In genomic region chr19:50476943-50477264, GRCh38 we compare ENCODE assay signal across 10 cellular contexts. TPM values are rescaled to one million over a fixed set of nuclear protein-coding genes. Genes with fewer than 3 reads are reported as not detected.
DNase-seq lines count a peak whose midpoint lies in the region; ATAC-seq and TF ChIP-seq lines count a peak whose summit lies in the region.
"Had no signal": no experiment of that assay in that cellular context is flagged by ENCODE, and none has a peak within 500 bp of the region (broad histone marks: within the 10 kb centered on the region; RNA-seq: fewer than 3 reads in every experiment).

No MANE protein-coding gene starts in this region.

- H3K4me1 ChIP-seq in adipocyte (ENCODE audit: control insufficient read depth, insufficient read depth, low read length): peaks cover 9% of the 10 kb centered on the region

- intact Hi-C loops in activated CD4-positive, alpha-beta T cell treated with anti-CD3 and anti-CD28 coated beads, Interleukin-2, amount 10 ng/mL, durations not matched to agents 24 days and 14 days (cut with micrococcal nuclease): loop anchor here (1.0 kb wide), 3 partner anchors 34 to 120 kb away; partner anchors contain the start of genes JOSD2 and NR1H2

- H3K27me3 ChIP-seq in adipocyte (replicated peaks; ENCODE audit: control insufficient read depth, insufficient read depth, low read length) (no peaks in the 10 kb centered on the region), kidney epithelial cell (ENCODE audit: control insufficient read depth, insufficient read depth, low read length) (no peaks in the 10 kb centered on the region)

- TF ChIP-seq CTCF in kidney epithelial cell (IDR thresholded peaks at IDR 0.05; ENCODE audit: insufficient read depth, low read length, poor library complexity, severe bottlenecking): no peak

- peak overlapping the region; percentile 99 for H3K4me3 ChIP-seq in adipocyte (ENCODE audit: low read length)
- peak overlapping the region; percentile 79 for H3K4me3 ChIP-seq in kidney epithelial cell (ENCODE audit: low read depth, low read length)
- H3K4me3 ChIP-seq: BLaER1 had no signal

- H3K27me3 Mint-ChIP-seq in activated CD4-positive, alpha-beta T cell treated with anti-CD3 and anti-CD28 coated beads, Interleukin-2, amount 10 ng/mL, durations not matched to agents 24 days and 14 days: no peaks in the 10 kb centered on the region

- H3K9me3 Mint-ChIP-seq in activated CD4-positive, alpha-beta T cell treated with anti-CD3 and anti-CD28 coated beads, Interleukin-2, amount 10 ng/mL, durations not matched to agents 24 days and 14 days: no peaks in the 10 kb centered on the region

- H3K27ac ChIP-seq in substantia nigra (ENCODE audit: low read depth, low read length, poor library complexity, severe bottlenecking): peak overlapping the region; percentile 91
- H3K27ac ChIP-seq: BLaER1 had no signal

- H3K9ac ChIP-seq in adipocyte (ENCODE audit: low read length): peak overlapping the region; percentile 94
- H3K9ac ChIP-seq: BLaER1 had no signal

- H3K4me3 Mint-ChIP-seq in activated CD4-positive, alpha-beta T cell treated with anti-CD3 and anti-CD28 coated beads, Interleukin-2, amount 10 ng/mL, durations not matched to agents 24 days and 14 days: peak overlapping the region; percentile 100

- ATAC-seq in GM19023 (IDR thresholded peaks at IDR 0.05; ENCODE audit: unreplicated experiment) (no peak), esophagus mucosa (no peak)

- peaks cover 33% of the 10 kb centered on the region for H3K36me3 Mint-ChIP-seq in activated CD4-positive, alpha-beta T cell treated with anti-CD3 and anti-CD28 coated beads, Interleukin-2, amount 10 ng/mL, durations not matched to agents 24 days and 14 days (ENCODE audit: low read depth)

- peak overlapping the region; percentile 93 for H3K27ac Mint-ChIP-seq in activated CD4-positive, alpha-beta T cell treated with anti-CD3 and anti-CD28 coated beads, Interleukin-2, amount 10 ng/mL, durations not matched to agents 24 days and 14 days

- peaks cover 21% of the 10 kb centered on the region for H3K4me1 Mint-ChIP-seq in activated CD4-positive, alpha-beta T cell treated with anti-CD3 and anti-CD28 coated beads, Interleukin-2, amount 10 ng/mL, durations not matched to agents 24 days and 14 days

- H3K9me3 ChIP-seq in adipocyte (ENCODE audit: control insufficient read depth, low read length): no peaks in the 10 kb centered on the region
- H3K9me3 ChIP-seq: BLaER1 had no signal

- DNase-seq in activated CD4-positive, alpha-beta T cell treated with anti-CD3 and anti-CD28 coated beads, Interleukin-2, amount 10 ng/mL, durations not matched to agents 24 days and 14 days: peak; percentile 57
- no peak for DNase-seq in activated CD4-positive, alpha-beta T cell treated with anti-CD3 and anti-CD28 coated beads, Interleukin-2, amount 50 U/mL, for 4 hours
- DNase-seq in adipocyte (ENCODE audit: low read depth) (no peak), kidney epithelial cell (ENCODE audit: low read depth) (no peak), substantia nigra (lab: John Stamatoyannopoulos, UW) (no peak), GDM1 (lab: John Stamatoyannopoulos, UW) (no peak)

- H3K36me3 ChIP-seq in adipocyte (ENCODE audit: control insufficient read depth, insufficient read depth, low read length, severe bottlenecking) (peaks cover 22% of the 10 kb centered on the region), kidney epithelial cell (ENCODE audit: control insufficient read depth, insufficient read depth, low read length) (no peaks in the 10 kb centered on the region)
- H3K36me3 ChIP-seq: BLaER1 had no signal

RNA-seq across cellular contexts. Expression of gene GARIN5A, which starts 0.3 kb away (rescaled TPM):
- 0.21 and 0.68 TPM in 2 replicates for total RNA-seq in activated CD4-positive, alpha-beta T cell treated with anti-CD3 and anti-CD28 coated beads, Interleukin-2, amount 10 ng/mL, durations not matched to agents 24 days and 14 days
- total RNA-seq in kidney epithelial cell: 8.5 and 9.9 TPM in 2 replicates
- total RNA-seq in esophagus mucosa: 1.1 TPM

RNA-seq across cellular contexts. Expression of gene EMC10, which starts 0.6 kb away (rescaled TPM):
- total RNA-seq in activated CD4-positive, alpha-beta T cell treated with anti-CD3 and anti-CD28 coated beads, Interleukin-2, amount 10 ng/mL, durations not matched to agents 24 days and 14 days: 79.2 and 81.6 TPM in 2 replicates
- total RNA-seq in kidney epithelial cell: 256 and 274 TPM in 2 replicates
- total RNA-seq in esophagus mucosa: 53.8 TPM

RNA-seq across cellular contexts. Expression of gene JOSD2, which starts 34.1 kb away (rescaled TPM):
- 41.7 and 44.0 TPM in 2 replicates for total RNA-seq in activated CD4-positive, alpha-beta T cell treated with anti-CD3 and anti-CD28 coated beads, Interleukin-2, amount 10 ng/mL, durations not matched to agents 24 days and 14 days
- 26.7 and 26.8 TPM in 2 replicates for total RNA-seq in kidney epithelial cell
- 38.4 TPM for total RNA-seq in esophagus mucosa

RNA-seq across cellular contexts. Expression of gene ASPDH, which starts 36.8 kb away (rescaled TPM):
- total RNA-seq in activated CD4-positive, alpha-beta T cell treated with anti-CD3 and anti-CD28 coated beads, Interleukin-2, amount 10 ng/mL, durations not matched to agents 24 days and 14 days: not detected in 2 replicates
- not detected in 2 replicates for total RNA-seq in kidney epithelial cell
- total RNA-seq in esophagus mucosa: not detected
- total RNA-seq: myocyte had no signal

RNA-seq across cellular contexts. Expression of gene MYBPC2, which starts 44.2 kb away (rescaled TPM):
- 0.12 and 0.26 TPM in 2 replicates for total RNA-seq in activated CD4-positive, alpha-beta T cell treated with anti-CD3 and anti-CD28 coated beads, Interleukin-2, amount 10 ng/mL, durations not matched to agents 24 days and 14 days
- 0.21 TPM in 1 of 2 replicates, not detected in the other for total RNA-seq in kidney epithelial cell
- 0.08 TPM for total RNA-seq in esophagus mucosa
